Comparison of ENCODE assay signal across 8 cellular contexts in genomic region chr17:40646791-40647548, GRCh38.
DNase-seq lines count a peak whose midpoint lies in the region; ATAC-seq, FAIRE-seq and TF ChIP-seq lines count a peak whose summit lies in the region.

No MANE protein-coding gene starts in this region.

- TF ChIP-seq CTCF in D721Med (IDR thresholded peaks at IDR 0.05; ENCODE audit: insufficient read depth, missing control alignments), result no peak

- peak; percentile 13 for DNase-seq in D721Med (ENCODE audit: insufficient read length, low spot score)
- DNase-seq in NCI-H1105 treated with DMSO at 0.1 percent for 48 hours (lab: John Stamatoyannopoulos, UW), result peak; percentile 24
- peak; percentile 44 for DNase-seq in amniotic epithelial cell (ENCODE audit: low read depth)
- DNase-seq in iris pigment epithelial cell (ENCODE audit: low read depth), result peak; percentile 57
- peak; percentile 29 to 37 for DNase-seq in stimulated activated CD8-positive, alpha-beta memory T cell treated with anti-CD3 and anti-CD28 coated beads, Interleukin-2, amount 100 ng/mL, for 48 hours (ENCODE audit: low read depth in 2 of 2)
- no peak for DNase-seq in NCI-H1417 treated with DMSO at 0.1 percent for 48 hours (lab: John Stamatoyannopoulos, UW)
- no peak for DNase-seq in NCI-H446 treated with DMSO at 0.1 percent for 48 hours (lab: John Stamatoyannopoulos, UW)

- no peak for FAIRE-seq in D721Med (lab: Jason Lieb, UNC)

- peak; percentile 9 for ATAC-seq in GM21423 (IDR thresholded peaks at IDR 0.05; ENCODE audit: unreplicated experiment)

Comparison
In these comparisons a context has a peak if more than half of its experiments do, and no peak if none do; other contexts are left out.
1. DNase-seq: peak in D721Med (single experiment), NCI-H1105 treated with DMSO at 0.1 percent for 48 hours (single experiment), amniotic epithelial cell (single experiment), iris pigment epithelial cell (single experiment) and stimulated activated CD8-positive, alpha-beta memory T cell treated with anti-CD3 and anti-CD28 coated beads, Interleukin-2, amount 100 ng/mL, for 48 hours (2 of 2); none in NCI-H1417 treated with DMSO at 0.1 percent for 48 hours (single experiment) and NCI-H446 treated with DMSO at 0.1 percent for 48 hours (single experiment).